In the genomic region with DNA sequence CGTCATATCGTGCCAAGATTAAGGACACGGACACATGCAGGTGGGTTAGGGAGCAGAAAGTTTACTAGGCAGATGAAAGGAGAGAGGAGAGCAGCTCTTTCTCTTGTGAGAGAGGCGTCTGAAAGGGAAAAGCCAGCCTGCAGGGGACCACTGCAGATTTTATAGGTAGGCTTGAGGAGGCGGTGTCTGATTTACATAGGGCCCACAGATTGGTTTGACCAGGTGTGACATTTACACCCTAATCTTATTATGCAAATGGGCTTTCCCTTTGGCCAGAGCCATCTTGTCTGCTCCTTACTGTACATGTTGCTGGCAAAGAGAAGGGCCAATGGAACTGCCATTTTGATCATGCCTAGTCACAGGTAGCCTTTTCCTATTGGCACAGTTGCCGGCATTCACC, we compare ENCODE assay signal across 18 cellular contexts.
"Had no signal": no experiment of that assay in that cellular context is flagged by ENCODE, and none has a peak within 500 bp of the region (broad histone marks: within the 10 kb centered on the region; RNA-seq: fewer than 3 reads in every experiment).

No MANE protein-coding gene starts in this region.

- H3K27me3 Mint-ChIP-seq: activated CD4-positive, alpha-beta memory T cell treated with anti-CD3 and anti-CD28 coated beads, Interleukin-2, amount 10 ng/mL, durations not matched to agents 7 days and 5 days; activated CD8-positive, alpha-beta memory T cell treated with anti-CD3 and anti-CD28 coated beads, Interleukin-2, amount 10 ng/mL, durations not matched to agents 7 days and 5 days; activated naive CD8-positive, alpha-beta T cell treated with anti-CD3 and anti-CD28 coated beads, Interleukin-2, amount 10 ng/mL, durations not matched to agents 7 days and 5 days; activated T-helper 17 cell treated with anti-CD3 and anti-CD28 coated beads, Interleukin-2, amount 50 U/mL, for 72 hours had no signal

- H3K27ac ChIP-seq: cardiac muscle cell, esophagus squamous epithelium, thyroid gland had no signal

- DNase-seq: activated CD4-positive, alpha-beta memory T cell treated with anti-CD3 and anti-CD28 coated beads, Interleukin-2, amount 10 ng/mL, durations not matched to agents 7 days and 5 days; activated CD4-positive, alpha-beta T cell treated with anti-CD3 and anti-CD28 coated beads for 4 hours; activated CD8-positive, alpha-beta memory T cell treated with anti-CD3 and anti-CD28 coated beads, Interleukin-2, amount 10 ng/mL, durations not matched to agents 7 days and 5 days; activated naive CD4-positive, alpha-beta T cell treated with Interleukin-2 at 50 U/mL for 16 hours; activated naive CD8-positive, alpha-beta T cell treated with anti-CD3 and anti-CD28 coated beads, Interleukin-2, amount 10 ng/mL, durations not matched to agents 7 days and 5 days; activated T-cell treated with anti-CD3 and anti-CD28 coated beads, Interleukin-2, amount 50 U/mL, for 1 hour; amygdala; effector CD8-positive, alpha-beta T cell; esophagus squamous epithelium; stimulated activated CD4-positive, alpha-beta T cell treated with anti-CD3 and anti-CD28 coated beads, Interleukin-2, amount 100 ng/mL, for 24 hours; stimulated activated naive CD4-positive, alpha-beta T cell treated with Interleukin-2 at 50 U/mL for 16 hours; thyroid gland had no signal

- H3K4me3 ChIP-seq: cardiac muscle cell, esophagus squamous epithelium, lung, thyroid gland had no signal

- H3K4me1 Mint-ChIP-seq: activated CD4-positive, alpha-beta memory T cell treated with anti-CD3 and anti-CD28 coated beads, Interleukin-2, amount 10 ng/mL, durations not matched to agents 7 days and 5 days; activated CD8-positive, alpha-beta memory T cell treated with anti-CD3 and anti-CD28 coated beads, Interleukin-2, amount 10 ng/mL, durations not matched to agents 7 days and 5 days; activated naive CD8-positive, alpha-beta T cell treated with anti-CD3 and anti-CD28 coated beads, Interleukin-2, amount 10 ng/mL, durations not matched to agents 7 days and 5 days; activated T-helper 17 cell treated with anti-CD3 and anti-CD28 coated beads, Interleukin-2, amount 50 U/mL, for 72 hours had no signal

- H3K36me3 Mint-ChIP-seq: activated CD8-positive, alpha-beta memory T cell treated with anti-CD3 and anti-CD28 coated beads, Interleukin-2, amount 10 ng/mL, durations not matched to agents 7 days and 5 days; activated naive CD8-positive, alpha-beta T cell treated with anti-CD3 and anti-CD28 coated beads, Interleukin-2, amount 10 ng/mL, durations not matched to agents 7 days and 5 days had no signal

- H3K36me3 ChIP-seq: cardiac muscle cell, esophagus squamous epithelium, thyroid gland had no signal

- H3K4me3 Mint-ChIP-seq: activated CD4-positive, alpha-beta memory T cell treated with anti-CD3 and anti-CD28 coated beads, Interleukin-2, amount 10 ng/mL, durations not matched to agents 7 days and 5 days; activated CD8-positive, alpha-beta memory T cell treated with anti-CD3 and anti-CD28 coated beads, Interleukin-2, amount 10 ng/mL, durations not matched to agents 7 days and 5 days; activated naive CD8-positive, alpha-beta T cell treated with anti-CD3 and anti-CD28 coated beads, Interleukin-2, amount 10 ng/mL, durations not matched to agents 7 days and 5 days; activated T-helper 17 cell treated with anti-CD3 and anti-CD28 coated beads, Interleukin-2, amount 50 U/mL, for 72 hours; dendritic cell treated with granulocyte-macrophage colony-stimulating factor and Interleukin-4, amounts not matched to agents 40 ng/mL and 50 ng/mL, for 4 days; T-helper 2 cell treated with Interferon-gamma antibody and Interleukin-4, amounts not matched to agents 5 μg/mL and 100 μg/mL, for 36 hours had no signal

- H3K27ac Mint-ChIP-seq: activated CD4-positive, alpha-beta memory T cell treated with anti-CD3 and anti-CD28 coated beads, Interleukin-2, amount 10 ng/mL, durations not matched to agents 7 days and 5 days; activated CD8-positive, alpha-beta memory T cell treated with anti-CD3 and anti-CD28 coated beads, Interleukin-2, amount 10 ng/mL, durations not matched to agents 7 days and 5 days; activated naive CD8-positive, alpha-beta T cell treated with anti-CD3 and anti-CD28 coated beads, Interleukin-2, amount 10 ng/mL, durations not matched to agents 7 days and 5 days; activated T-helper 17 cell treated with anti-CD3 and anti-CD28 coated beads, Interleukin-2, amount 50 U/mL, for 72 hours; dendritic cell treated with granulocyte-macrophage colony-stimulating factor and Interleukin-4, amounts not matched to agents 40 ng/mL and 50 ng/mL, for 4 days; progenitor cell of endocrine pancreas; T-helper 2 cell treated with Interferon-gamma antibody and Interleukin-4, amounts not matched to agents 5 μg/mL and 100 μg/mL, for 36 hours had no signal

- ATAC-seq: activated CD8-positive, alpha-beta memory T cell treated with anti-CD3 and anti-CD28 coated beads, Interleukin-2, amount 10 ng/mL, durations not matched to agents 7 days and 5 days; activated T-helper 17 cell treated with anti-CD3 and anti-CD28 coated beads, Interleukin-2, amount 50 U/mL, for 72 hours had no signal

- H3K9me3 Mint-ChIP-seq: dendritic cell treated with granulocyte-macrophage colony-stimulating factor and Interleukin-4, amounts not matched to agents 40 ng/mL and 50 ng/mL, for 4 days had no signal

- H3K9me3 ChIP-seq: esophagus squamous epithelium, thyroid gland had no signal

- H3K27me3 ChIP-seq: cardiac muscle cell, esophagus squamous epithelium, thyroid gland had no signal
